ENCODE assay signal across 6 cellular contexts in genomic region chr15:42491540-42492225, GRCh38. TPM values are rescaled to one million over a fixed set of nuclear protein-coding genes. Genes with fewer than 3 reads are reported as not detected.
DNase-seq lines count a peak whose midpoint lies in the region; ATAC-seq and TF ChIP-seq lines count a peak whose summit lies in the region.

No MANE protein-coding gene starts in this region.

- no peaks in the 10 kb centered on the region for H3K9me3 Mint-ChIP-seq in activated naive CD8-positive, alpha-beta T cell treated with anti-CD3 and anti-CD28 coated beads, Interleukin-2, amount 50 U/mL, for 24 hours
- no peaks in the 10 kb centered on the region for H3K9me3 Mint-ChIP-seq in mesothelial cell of epicardium

- peak overlapping the region; percentile 73 for H3K4me3 ChIP-seq in GM08714 (ENCODE audit: low read length)

- peaks cover 59% of the 10 kb centered on the region for H3K4me1 Mint-ChIP-seq in activated naive CD8-positive, alpha-beta T cell treated with anti-CD3 and anti-CD28 coated beads, Interleukin-2, amount 50 U/mL, for 24 hours
- H3K4me1 Mint-ChIP-seq in mesothelial cell of epicardium: peaks cover 34% of the 10 kb centered on the region

- H3K36me3 Mint-ChIP-seq in activated naive CD8-positive, alpha-beta T cell treated with anti-CD3 and anti-CD28 coated beads, Interleukin-2, amount 50 U/mL, for 24 hours (ENCODE audit: low read depth): peaks cover 8% of the 10 kb centered on the region
- H3K36me3 Mint-ChIP-seq in mesothelial cell of epicardium: peaks cover 2% of the 10 kb centered on the region

- TF ChIP-seq CTCF in mesothelial cell of epicardium (IDR thresholded peaks at IDR 0.05; ENCODE audit: unreplicated experiment): no peak

- H3K27me3 Mint-ChIP-seq in activated naive CD8-positive, alpha-beta T cell treated with anti-CD3 and anti-CD28 coated beads, Interleukin-2, amount 50 U/mL, for 24 hours: no peaks in the 10 kb centered on the region
- H3K27me3 Mint-ChIP-seq in mesothelial cell of epicardium (ENCODE audit: low read depth): no peaks in the 10 kb centered on the region

- H3K4me3 Mint-ChIP-seq in activated naive CD8-positive, alpha-beta T cell treated with anti-CD3 and anti-CD28 coated beads, Interleukin-2, amount 50 U/mL, for 24 hours: peak overlapping the region; percentile 88
- H3K4me3 Mint-ChIP-seq in mesothelial cell of epicardium: peak overlapping the region; percentile 95

- no peak for DNase-seq in activated naive CD8-positive, alpha-beta T cell treated with anti-CD3 and anti-CD28 coated beads, Interleukin-2, amount 50 U/mL, for 24 hours
- DNase-seq in mesothelial cell of epicardium (ENCODE audit: low spot score in 2 of 2, unreplicated experiment in 2 of 2) (no peak), DMS 273 treated with DMSO at 0.1 percent for 48 hours (lab: John Stamatoyannopoulos, UW) (no peak)
- no peak for DNase-seq in stimulated activated CD4-positive, alpha-beta T cell treated with anti-CD3 and anti-CD28 coated beads, Interleukin-15, amount 100 ng/mL, for 24 hours

- peak overlapping the region; percentile 97 for H3K27ac Mint-ChIP-seq in activated naive CD8-positive, alpha-beta T cell treated with anti-CD3 and anti-CD28 coated beads, Interleukin-2, amount 50 U/mL, for 24 hours
- peak overlapping the region; percentile 99 for H3K27ac Mint-ChIP-seq in mesothelial cell of epicardium

- ATAC-seq in activated naive CD8-positive, alpha-beta T cell treated with anti-CD3 and anti-CD28 coated beads, Interleukin-2, amount 50 U/mL, for 24 hours: no peak
- no peak for ATAC-seq in HG03196 (IDR thresholded peaks at IDR 0.05; ENCODE audit: unreplicated experiment)

RNA-seq across cellular contexts. Expression of gene ZNF106, which starts 0.7 kb away (rescaled TPM):
- 50.2 to 52.9 TPM (median 51.0 TPM) in 3 replicates for total RNA-seq in mesothelial cell of epicardium

RNA-seq across cellular contexts. Expression of gene SNAP23, which starts 3.8 kb away (rescaled TPM):
- total RNA-seq in mesothelial cell of epicardium: 57.1 to 58.4 TPM (median 57.9 TPM) in 3 replicates

RNA-seq across cellular contexts. Expression of gene LRRC57, which starts 56.9 kb away (rescaled TPM):
- 22.0 to 27.9 TPM (median 26.5 TPM) in 3 replicates for total RNA-seq in mesothelial cell of epicardium

RNA-seq across cellular contexts. Expression of gene HAUS2, which starts 57.0 kb away (rescaled TPM):
- total RNA-seq in mesothelial cell of epicardium: 14.9 to 17.6 TPM (median 15.3 TPM) in 3 replicates
